2 cellular contexts compared by ENCODE assay signal in genomic region chr7:98879989-98880337, GRCh38.
TF ChIP-seq lines count a peak whose summit lies in the region.

No MANE protein-coding gene starts in this region.

TF ChIP-seq in SK-N-SH, 30 proteins besides CTCF, POLR2A, EP300 and RAD21 (continued from another document):
- TF ChIP-seq PBX3 (IDR thresholded peaks at IDR 0.05), result no peak
- no peak for TF ChIP-seq MXI1 (IDR thresholded peaks at IDR 0.05; ENCODE audit: low read depth, low read length)
- TF ChIP-seq USF2 (IDR thresholded peaks at IDR 0.05; ENCODE audit: borderline replicate concordance, low read depth, low read length), result no peak
- no peak for TF ChIP-seq FOSL2 (IDR thresholded peaks at IDR 0.05; ENCODE audit: borderline replicate concordance, low read depth)
- TF ChIP-seq MAX (IDR thresholded peaks at IDR 0.05; ENCODE audit: low read depth), result no peak
- no peak for TF ChIP-seq ZBTB33 (IDR thresholded peaks at IDR 0.05; ENCODE audit: borderline replicate concordance, low read depth)
- TF ChIP-seq FOXM1 (IDR thresholded peaks at IDR 0.05; ENCODE audit: low read depth), result no peak
- TF ChIP-seq FOXJ3 (CRISPR knock-in tag; IDR thresholded peaks at IDR 0.05), result no peak
- no peak for TF ChIP-seq SMC3 (IDR thresholded peaks at IDR 0.05; ENCODE audit: low read depth, low read length)

TF ChIP-seq in SK-N-SH treated with all-trans-retinoic acid at 6 μM for 48 hours, 23 proteins besides CTCF, POLR2A, EP300 and RAD21 (continued from another document):
- TF ChIP-seq TSHZ2 (CRISPR knock-in tag; IDR thresholded peaks at IDR 0.05), result no peak
- no peak for TF ChIP-seq ZFP3 (CRISPR knock-in tag; IDR thresholded peaks at IDR 0.05)
- no peak for TF ChIP-seq ARNTL (CRISPR knock-in tag; IDR thresholded peaks at IDR 0.05; ENCODE audit: borderline replicate concordance, low read depth)
- no peak for TF ChIP-seq PATZ1 (CRISPR knock-in tag; IDR thresholded peaks at IDR 0.05; ENCODE audit: borderline replicate concordance)
- no peak for TF ChIP-seq CSRNP3 (CRISPR knock-in tag; IDR thresholded peaks at IDR 0.05)
- TF ChIP-seq ZFP30 (CRISPR knock-in tag; IDR thresholded peaks at IDR 0.05), result no peak
